Comparison of ENCODE assay signal across 1 cellular context in genomic region chr20:63521602-63522001, GRCh38.
TF ChIP-seq lines count a peak whose summit lies in the region.

No MANE protein-coding gene starts in this region.

TF ChIP-seq in K562, 482 proteins besides CTCF, POLR2A, EP300 and RAD21:
- TF ChIP-seq PCBP1 (IDR thresholded peaks at IDR 0.05; ENCODE audit: low read depth, low read length, poor library complexity, severe bottlenecking) (peak; percentile 73), RBFOX2 (IDR thresholded peaks at IDR 0.05; ENCODE audit: low read depth, low read length) (peak; percentile 46), GMEB1 (CRISPR knock-in tag; IDR thresholded peaks at IDR 0.05) (no peak), RFX1 (IDR thresholded peaks at IDR 0.05) (no peak), PHF20 (IDR thresholded peaks at IDR 0.05; ENCODE audit: partially characterized antibody) (no peak), MYC (IDR thresholded peaks at IDR 0.05; ENCODE audit: low read depth, low read length) (no peak), MYC (CRISPR knock-in tag; IDR thresholded peaks at IDR 0.05; ENCODE audit: borderline replicate concordance, low read depth) (0 out of 2 replicates have a peak, but pooled peaks have one; percentile 3), CHD1 (IDR thresholded peaks at IDR 0.05; ENCODE audit: low read length) (peak; percentile 16), KDM5B (IDR thresholded peaks at IDR 0.05; ENCODE audit: insufficient replicate concordance, low read depth, low read length) (no peak), AFF4 (CRISPR knock-in tag; IDR thresholded peaks at IDR 0.05) (no peak), ZKSCAN1 (IDR thresholded peaks at IDR 0.05; ENCODE audit: low read depth, low read length) (no peak)
TF ChIP-seq in K562: peak in this region for 4.
